11 cellular contexts compared by ENCODE assay signal in the genomic region with DNA sequence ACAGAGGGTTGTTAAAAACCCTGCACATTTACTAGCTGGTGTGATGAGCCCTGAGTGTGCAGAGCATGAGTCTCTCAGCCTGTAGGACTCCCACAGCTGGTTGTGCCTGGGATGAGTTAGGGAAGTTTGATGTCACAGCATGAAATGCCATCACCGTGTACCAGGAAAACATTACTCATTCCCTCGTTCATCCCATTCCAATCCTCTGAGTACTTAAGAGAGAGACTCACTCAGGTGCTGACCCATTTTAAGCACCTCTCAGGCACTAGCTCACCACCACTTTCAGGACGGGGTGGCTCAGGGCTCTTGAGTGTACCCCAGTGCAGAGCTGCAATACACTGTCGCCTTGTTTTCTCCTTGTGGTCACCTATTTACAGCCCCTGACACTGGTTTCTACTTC. TPM values are rescaled to one million over a fixed set of nuclear protein-coding genes. Genes with fewer than 3 reads are reported as not detected.
DNase-seq lines count a peak whose midpoint lies in the region; ATAC-seq, FAIRE-seq and TF ChIP-seq lines count a peak whose summit lies in the region.
"Had no signal": no experiment of that assay in that cellular context is flagged by ENCODE, and none has a peak within 500 bp of the region (broad histone marks: within the 10 kb centered on the region; RNA-seq: fewer than 3 reads in every experiment).

No MANE protein-coding gene starts in this region.

- H3K79me2 ChIP-seq in astrocyte (ENCODE audit: insufficient read depth, low read length) (peaks cover 3% of the 10 kb centered on the region), OCI-LY7 (ENCODE audit: insufficient read depth, low read depth, low read length) (no peaks in the 10 kb centered on the region)

- H3K9ac ChIP-seq in astrocyte (ENCODE audit: low read length) = peak overlapping the region; percentile 15

- CTCF ChIA-PET in OCI-LY7 (lab: Charles Lee; ENCODE audit: unreplicated experiment) = no interaction called here

- no peak overlapping the region for H3K4me3 ChIP-seq in astrocyte (ENCODE audit: insufficient read depth, low read depth, low read length)
- no peak overlapping the region for H3K4me3 ChIP-seq in OCI-LY7 (ENCODE audit: low read depth, low read length, poor library complexity, severe bottlenecking)

- H3K4me2 ChIP-seq in astrocyte (ENCODE audit: low read length) (peak overlapping the region; percentile 24), OCI-LY7 (ENCODE audit: low read length) (no peak overlapping the region)

- H4K20me1 ChIP-seq in astrocyte (ENCODE audit: insufficient read depth, low read length) (no peaks in the 10 kb centered on the region), OCI-LY7 (ENCODE audit: insufficient read depth, low read length) (no peaks in the 10 kb centered on the region)

- BruUV-seq in OCI-LY7 (replicated peaks; lab: Mats Ljungman, UMichigan) = no TSS peak

- H3K4me3 Mint-ChIP-seq in astrocyte (ENCODE audit: unreplicated experiment) = no peak overlapping the region
- H3K4me3 Mint-ChIP-seq: dendritic cell treated with granulocyte-macrophage colony-stimulating factor and Interleukin-4, amounts not matched to agents 40 ng/mL and 50 ng/mL, for 4 days had no signal

- no peaks in the 10 kb centered on the region for H3K36me3 ChIP-seq in astrocyte (ENCODE audit: insufficient read depth, low read length)
- no peaks in the 10 kb centered on the region for H3K36me3 ChIP-seq in OCI-LY7 (ENCODE audit: insufficient read depth, low read length)

- peaks cover 29% of the 10 kb centered on the region for H3K4me1 Mint-ChIP-seq in astrocyte (ENCODE audit: low read depth, unreplicated experiment)

- no peaks in the 10 kb centered on the region for H3K27me3 ChIP-seq in astrocyte (ENCODE audit: insufficient read depth, low read length)

- H3K27ac ChIP-seq in astrocyte (ENCODE audit: low read depth, low read length) (peak overlapping the region; percentile 58), OCI-LY7 (ENCODE audit: low read depth, low read length, poor library complexity, severe bottlenecking) (no peak overlapping the region)
- H3K27ac ChIP-seq: 22Rv1 had no signal

- no peak for ATAC-seq in GM18520 (IDR thresholded peaks at IDR 0.05; ENCODE audit: unreplicated experiment)

- POLR2A ChIA-PET in OCI-LY7 (lab: Charles Lee) = no interaction called here

- intact Hi-C loops in OCI-LY7 (cut with micrococcal nuclease; ENCODE audit: unreplicated experiment) = no loop called here

- no peaks in the 10 kb centered on the region for H3K9me3 ChIP-seq in astrocyte (ENCODE audit: insufficient read depth, low read depth, low read length)
- no peaks in the 10 kb centered on the region for H3K9me3 ChIP-seq in OCI-LY7 (ENCODE audit: low read length)

- DNase-seq in DMS53 (lab: John Stamatoyannopoulos, UW) (peak; percentile 28), DMS53 treated with DMSO at 0.1 percent for 48 hours (lab: John Stamatoyannopoulos, UW; ENCODE audit: unreplicated experiment) (no peak), astrocyte (ENCODE audit: low read depth) (peak; percentile 92), islet precursor cell (peak; percentile 87), OCI-LY7 (ENCODE audit: low spot score) (no peak), NCI-H524 (lab: John Stamatoyannopoulos, UW) (no peak), mucosa of gallbladder (ENCODE audit: low spot score) (no peak)
- DNase-seq: MM.1S had no signal

- H3K9me2 ChIP-seq in OCI-LY7 (ENCODE audit: insufficient read depth, low read length) = no peaks in the 10 kb centered on the region

- no peak overlapping the region for H2AFZ ChIP-seq in astrocyte (ENCODE audit: low read depth, low read length)
- no peak overlapping the region for H2AFZ ChIP-seq in OCI-LY7 (ENCODE audit: low read length)

- no peaks in the 10 kb centered on the region for H3K9me3 Mint-ChIP-seq in astrocyte (ENCODE audit: unreplicated experiment)
- H3K9me3 Mint-ChIP-seq: dendritic cell treated with granulocyte-macrophage colony-stimulating factor and Interleukin-4, amounts not matched to agents 40 ng/mL and 50 ng/mL, for 4 days had no signal

- H3K27ac Mint-ChIP-seq in astrocyte (ENCODE audit: unreplicated experiment) = peak overlapping the region; percentile 66
- H3K27ac Mint-ChIP-seq: dendritic cell treated with granulocyte-macrophage colony-stimulating factor and Interleukin-4, amounts not matched to agents 40 ng/mL and 50 ng/mL, for 4 days had no signal

- peaks cover 6% of the 10 kb centered on the region for H3K36me3 Mint-ChIP-seq in astrocyte (ENCODE audit: low read depth, unreplicated experiment)

- H3K27me3 Mint-ChIP-seq in astrocyte (ENCODE audit: low read depth, unreplicated experiment) = no peaks in the 10 kb centered on the region

- peaks cover 33% of the 10 kb centered on the region for H3K4me1 ChIP-seq in astrocyte (ENCODE audit: insufficient read depth, low read length)
- no peaks in the 10 kb centered on the region for H3K4me1 ChIP-seq in OCI-LY7 (ENCODE audit: insufficient read depth, low read length, poor library complexity, severe bottlenecking)

- TF ChIP-seq CTCF in astrocyte (IDR thresholded peaks at IDR 0.05; ENCODE audit: insufficient read depth, low read depth, low read length) = no peak
- TF ChIP-seq CTCF in OCI-LY7 (conservative IDR thresholded peaks at IDR 0.05; ENCODE audit: low read length) = no peak

- FAIRE-seq in astrocyte (lab: Jason Lieb, UNC) = peak; percentile 96

RNA-seq across cellular contexts. Expression of a gene that starts 18.7 kb away (rescaled TPM):
- 24.5 and 27.3 TPM in 2 replicates for total RNA-seq in astrocyte
- 19.2 and 20.1 TPM in 2 replicates for total RNA-seq in OCI-LY7 (2014; rRNA removed; shearing (Covaris generic))
- total RNA-seq in OCI-LY7 (2022) = 17.0 and 21.6 TPM in 2 replicates
- 193 TPM for total RNA-seq in mucosa of gallbladder

Comparison
In these comparisons a context has a peak if more than half of its experiments do, and no peak if none do; other contexts are left out.
1. DNase-seq: peak in DMS53 (single experiment), astrocyte (single experiment) and islet precursor cell (single experiment); none in DMS53 treated with DMSO at 0.1 percent for 48 hours (single experiment), OCI-LY7 (single experiment), NCI-H524 (0 of 2) and mucosa of gallbladder (single experiment).